ENCODE assay signal across 1 cellular context in genomic region chr18:23220355-23220754, GRCh38.
TF ChIP-seq lines count a peak whose summit lies in the region.

No MANE protein-coding gene starts in this region.

TF ChIP-seq in H1, 55 proteins besides CTCF, POLR2A, EP300 and RAD21 (continued from another document):
- TF ChIP-seq CHD7 (IDR thresholded peaks at IDR 0.05; ENCODE audit: insufficient replicate concordance, low read length) (no peak), SIN3A (conservative IDR thresholded peaks at IDR 0.05 in 1 of 2, IDR thresholded peaks at IDR 0.05 in 1 of 2; ENCODE audit: low read depth in 1 of 2, low read length in 2 of 2) (no peak), GTF2F1 (IDR thresholded peaks at IDR 0.05; ENCODE audit: borderline replicate concordance, low read depth, low read length) (no peak), TAF1 (IDR thresholded peaks at IDR 0.05; ENCODE audit: low read depth, low read length) (no peak), CEBPB (IDR thresholded peaks at IDR 0.05; ENCODE audit: low read depth, low read length) (no peak), RBBP5 (IDR thresholded peaks at IDR 0.05; ENCODE audit: borderline replicate concordance, low read depth, low read length) (no peak), ATF2 (IDR thresholded peaks at IDR 0.05; ENCODE audit: low read length) (no peak), BCL11A (IDR thresholded peaks at IDR 0.05; ENCODE audit: low read depth in 2 of 2, low read length in 2 of 2) (no peak), ATF3 (IDR thresholded peaks at IDR 0.05; ENCODE audit: insufficient read depth, low read depth, low read length) (no peak), POU5F1 (IDR thresholded peaks at IDR 0.05; ENCODE audit: low read depth, low read length) (no peak), CTBP2 (IDR thresholded peaks at IDR 0.05; ENCODE audit: borderline replicate concordance, insufficient read depth, insufficient read length, low read length) (no peak)
TF ChIP-seq in H1: peak in this region for 0.
